Comparison of ENCODE assay signal across 1 cellular context in genomic region chr17:63841350-63842172, GRCh38.
TF ChIP-seq lines count a peak whose summit lies in the region.

No MANE protein-coding gene starts in this region.

TF ChIP-seq in GM23338, 12 proteins besides CTCF, POLR2A, EP300 and RAD21 (continued from another document):
- TF ChIP-seq REST (IDR thresholded peaks at IDR 0.05; ENCODE audit: unreplicated experiment) (no peak), CREB1 (CRISPR knock-in tag; IDR thresholded peaks at IDR 0.05; ENCODE audit: low read depth) (no peak), STAT1 (IDR thresholded peaks at IDR 0.05; ENCODE audit: unreplicated experiment) (no peak), ETS1 (IDR thresholded peaks at IDR 0.05) (no peak), ZNF114 (CRISPR knock-in tag; IDR thresholded peaks at IDR 0.05) (no peak), EZH2phosphoT487 (IDR thresholded peaks at IDR 0.05; ENCODE audit: unreplicated experiment) (no peak)
